1 cellular context compared by ENCODE assay signal in the genomic region with DNA sequence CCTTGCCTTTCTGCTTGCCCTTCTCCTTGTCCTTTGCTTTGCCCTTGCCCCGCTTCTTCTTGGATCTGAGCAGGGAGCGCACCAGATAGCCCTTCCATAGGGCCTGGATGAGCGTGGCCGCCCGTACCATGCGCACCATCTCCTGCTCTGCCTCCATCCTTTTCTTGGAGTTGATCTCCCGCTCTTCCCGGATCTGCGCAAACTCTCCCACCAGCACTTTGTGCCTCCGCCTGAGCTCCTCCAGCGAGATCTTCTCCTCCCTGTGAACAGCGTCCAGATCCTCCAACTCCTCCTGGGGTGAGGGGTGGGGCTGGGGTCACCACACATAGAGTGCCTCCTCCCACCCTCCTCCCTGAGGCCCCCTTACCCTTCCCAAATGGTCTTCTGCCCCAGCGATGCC.
TF ChIP-seq lines count a peak whose summit lies in the region.

No MANE protein-coding gene starts in this region.

TF ChIP-seq in GM12878, 131 proteins besides CTCF, POLR2A, EP300 and RAD21:
- TF ChIP-seq MTA2 (IDR thresholded peaks at IDR 0.05; ENCODE audit: low read depth) (no peak), SPI1 (IDR thresholded peaks at IDR 0.05; ENCODE audit: borderline replicate concordance, insufficient read depth, low read depth, low read length) (no peak), SREBF2 (IDR thresholded peaks at IDR 0.05; ENCODE audit: low read length) (no peak), KDM1A (IDR thresholded peaks at IDR 0.05; ENCODE audit: borderline replicate concordance) (no peak), GATAD2B (conservative IDR thresholded peaks at IDR 0.05; ENCODE audit: low read depth) (no peak), EED (IDR thresholded peaks at IDR 0.05; ENCODE audit: low read depth) (no peak), SIX5 (IDR thresholded peaks at IDR 0.05; ENCODE audit: low read depth, low read length, severe bottlenecking) (no peak), ATF7 (IDR thresholded peaks at IDR 0.05; ENCODE audit: low read depth) (no peak), ELK1 (IDR thresholded peaks at IDR 0.05; ENCODE audit: low read depth, low read length) (no peak), YBX1 (IDR thresholded peaks at IDR 0.05) (no peak), HDGF (IDR thresholded peaks at IDR 0.05) (no peak), BACH1 (IDR thresholded peaks at IDR 0.05; ENCODE audit: borderline replicate concordance) (no peak)
